ENCODE assay signal across 8 cellular contexts in the genomic region with DNA sequence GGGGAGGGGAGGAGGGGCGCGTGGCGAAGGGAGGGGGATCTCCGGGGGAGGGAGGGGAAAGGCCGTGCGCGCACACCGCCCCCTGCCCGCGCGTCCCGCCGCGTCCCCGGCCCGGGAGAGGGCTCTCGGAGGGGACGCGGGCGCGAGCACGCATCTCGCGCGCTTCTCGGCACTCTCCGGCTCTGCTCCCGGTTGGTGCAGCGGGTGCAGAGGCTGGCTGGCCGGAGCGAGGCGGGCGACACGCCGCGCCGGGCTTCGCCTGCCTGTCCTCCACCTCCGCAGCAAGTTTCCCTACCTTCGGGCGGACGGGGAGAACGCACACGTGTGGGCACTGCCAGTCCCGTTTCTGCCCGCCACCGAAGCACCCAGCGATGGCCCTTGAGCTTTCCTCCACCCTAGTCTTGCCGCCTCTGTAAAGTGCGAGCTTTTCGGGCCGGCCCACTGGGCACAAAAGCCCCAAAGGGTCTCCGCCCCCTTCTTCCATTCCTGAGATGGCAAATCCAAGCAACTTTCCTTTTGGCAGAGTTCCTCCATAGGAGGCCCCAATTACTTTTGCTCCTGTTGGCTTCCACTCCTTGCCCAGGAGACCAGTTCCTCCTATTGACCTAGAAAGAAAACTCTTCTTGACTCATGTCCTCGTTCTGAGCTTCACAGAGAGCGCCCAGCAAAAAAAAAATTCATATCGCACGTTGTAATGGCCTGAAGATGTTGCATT. TPM values are rescaled to one million over a fixed set of nuclear protein-coding genes. Genes with fewer than 3 reads are reported as not detected.
DNase-seq lines count a peak whose midpoint lies in the region; ATAC-seq and TF ChIP-seq lines count a peak whose summit lies in the region.

No MANE protein-coding gene starts in this region.

- peaks cover 20% of the 10 kb centered on the region for H3K36me3 Mint-ChIP-seq in progenitor cell of endocrine pancreas (ENCODE audit: insufficient read depth)

- peak overlapping the region; percentile 94 for H3K27ac Mint-ChIP-seq in progenitor cell of endocrine pancreas

- peaks cover 37% of the 10 kb centered on the region for H3F3A ChIP-seq in GM23248 (ENCODE audit: insufficient read depth)

- H3K36me3 ChIP-seq in GM23248 (ENCODE audit: low read depth) (peaks cover 20% of the 10 kb centered on the region; the same call in 1 of the 2 replicates), KOPT-K1 (ENCODE audit: insufficient read depth, low read length) (peaks cover 45% of the 10 kb centered on the region), heart right ventricle (peaks cover 0 to 44% (median 28%) of the 10 kb centered on the region in 9 donors), vagina (peaks cover 0 to 40% of the 10 kb centered on the region in 2 donors)

- H3K4me2 ChIP-seq in GM23248 (ENCODE audit: unreplicated experiment), result peak overlapping the region; percentile 79

- peak overlapping the region; percentile 91 for H3K9ac ChIP-seq in GM23248

- WGBS in GM23248 (ENCODE audit: low coverage in 1 of 2, low lambda C conversion rate in 2 of 2, missing lambda C conversion rate in 2 of 2), 2 experiments, result 1 to 2% methylated on average over 33 to 56 of the region's 57 CpGs
- 1 to 2% (median 1%) methylated on average over 27 to 56 of the region's 57 CpGs for WGBS in adipose tissue, 3 donors
- WGBS in heart right ventricle, 2 donors, result 1 to 2% methylated on average over 40 to 56 of the region's 57 CpGs

- H3K27ac ChIP-seq in GM23248, result peak overlapping the region; percentile 94
- peak overlapping the region; percentile 82 for H3K27ac ChIP-seq in KOPT-K1 (ENCODE audit: low read depth, low read length, poor library complexity, severe bottlenecking)
- peak overlapping the region; percentile 72 for H3K27ac ChIP-seq in adipose tissue (ENCODE audit: low read depth, low read length)
- peak overlapping the region; percentile 84 to 97 (median 94) for H3K27ac ChIP-seq in heart right ventricle
- H3K27ac ChIP-seq in vagina, result peak overlapping the region; percentile 88

- H4K20me1 ChIP-seq in GM23248 (ENCODE audit: insufficient read depth), result no peaks in the 10 kb centered on the region; the same call in 1 of the 2 replicates

- intact Hi-C loops in heart right ventricle (cut with DNase I), result no loop called here
- intact Hi-C loops in vagina (cut with DNase I), result no loop called here

- in situ Hi-C loops in G401 (cut with HindIII; ENCODE audit: low sequenced_read_pairs), result no loop called here
- in situ Hi-C loops in GM23248 (cut with MboI), result no loop called here

- H3K4me1 ChIP-seq in GM23248 (ENCODE audit: insufficient read depth), result peaks cover 32% of the 10 kb centered on the region
- peaks cover 18 to 52% (median 45%) of the 10 kb centered on the region in 9 donors for H3K4me1 ChIP-seq in heart right ventricle
- H3K4me1 ChIP-seq in vagina, result peaks cover 47% of the 10 kb centered on the region

- H3K4me1 Mint-ChIP-seq in progenitor cell of endocrine pancreas (ENCODE audit: low read depth), result peaks cover 33% of the 10 kb centered on the region

- peak overlapping the region; percentile 85 for H3K4me3 Mint-ChIP-seq in progenitor cell of endocrine pancreas (ENCODE audit: low read depth)

- no peaks in the 10 kb centered on the region for H3K9me3 Mint-ChIP-seq in progenitor cell of endocrine pancreas (ENCODE audit: low read depth)

- no peaks in the 10 kb centered on the region for H3K27me3 Mint-ChIP-seq in progenitor cell of endocrine pancreas

- H2AFZ ChIP-seq in GM23248, result peak overlapping the region; percentile 93; the same call in 1 of the 2 replicates

- peaks cover 66% of the 10 kb centered on the region for H3K79me2 ChIP-seq in GM23248 (ENCODE audit: insufficient read depth)

- TF ChIP-seq POLR2A in vagina (IDR thresholded peaks at IDR 0.05), result no peak

- H3K9me3 ChIP-seq in GM23248 (ENCODE audit: low read depth), result no peaks in the 10 kb centered on the region
- H3K9me3 ChIP-seq in KOPT-K1 (ENCODE audit: insufficient read depth, low read length, poor library complexity, severe bottlenecking), result no peaks in the 10 kb centered on the region
- H3K9me3 ChIP-seq in heart right ventricle, result no peaks in the 10 kb centered on the region
- no peaks in the 10 kb centered on the region for H3K9me3 ChIP-seq in vagina

- DNase-seq in G401 (ENCODE audit: low spot score) (peak; percentile 80), GM23248 (peak; percentile 85), SK-N-DZ (ENCODE audit: low spot score) (peak; percentile 83), heart right ventricle (peak; percentile 75 to 83), progenitor cell of endocrine pancreas (ENCODE audit: low spot score, unreplicated experiment) (peak; percentile 77), vagina (ENCODE audit: extremely low spot score in 2 of 2) (no peak)

- no peaks in the 10 kb centered on the region for H3K9me2 ChIP-seq in GM23248 (ENCODE audit: insufficient read depth)

- peak in 3 of 9 donors; percentile 20 to 37 (median 34) for TF ChIP-seq CTCF in heart right ventricle (IDR thresholded peaks at IDR 0.05)
- no peak for TF ChIP-seq CTCF in progenitor cell of endocrine pancreas (IDR thresholded peaks at IDR 0.05; ENCODE audit: unreplicated experiment)
- no peak for TF ChIP-seq CTCF in vagina (IDR thresholded peaks at IDR 0.05)

- peak; percentile 73 to 92 (median 78) for ATAC-seq in heart right ventricle

- peak overlapping the region; percentile 72 for H3K4me3 ChIP-seq in GM23248
- peak overlapping the region; percentile 43 to 88 (median 78) for H3K4me3 ChIP-seq in heart right ventricle
- peak overlapping the region; percentile 64 to 67 for H3K4me3 ChIP-seq in vagina

- no peaks in the 10 kb centered on the region for H3K27me3 ChIP-seq in GM23248 (replicated peaks; ENCODE audit: insufficient read depth)
- no peaks in the 10 kb centered on the region for H3K27me3 ChIP-seq in heart right ventricle
- H3K27me3 ChIP-seq in vagina, result no peaks in the 10 kb centered on the region

RNA-seq across cellular contexts. Expression of a gene that starts 0.4 kb away (rescaled TPM):
- total RNA-seq in G401 (2014; rRNA removed; shearing (Covaris generic)), result 2.0 and 7.2 TPM in 2 replicates
- 13.4 and 14.2 TPM in 2 replicates for total RNA-seq in GM23248 (2014; rRNA removed; shearing (Covaris generic))
- polyA plus RNA-seq in GM23248 (2016; fragmentation: Nextera tagmentation; extraction: Ambion mirVana) (6.1 and 8.6 TPM in 2 replicates), adipose tissue (100 to 1,000 TPM in 1 of 3 donors, 10 to 100 TPM in 2; 36.3 to 167 (median 91.0) TPM), heart right ventricle (10 to 100 TPM in 1 of 2 donors, 1 to 10 TPM in 1; 8.0 to 76.4 TPM)
- polyA plus RNA-seq in SK-N-DZ (2014; cell fraction: cytosol; rRNA removed), result 8.3 and 10.5 TPM in 2 replicates
- polyA plus RNA-seq in SK-N-DZ (2014; cell fraction: nucleus; rRNA removed), result 54.6 and 66.7 TPM in 2 replicates
- total RNA-seq in heart right ventricle (10 to 100 TPM in 3 of 10 donors, 1 to 10 TPM in 7; 8.3 to 15.1 (median 9.5) TPM), progenitor cell of endocrine pancreas (58.6 and 59.0 TPM in 2 replicates), vagina (44.9 TPM)

RNA-seq across cellular contexts. Expression of a gene that starts 0.6 kb away (rescaled TPM):
- 12.1 and 19.4 TPM in 2 replicates for total RNA-seq in G401 (2014; rRNA removed; shearing (Covaris generic))
- total RNA-seq in GM23248 (2014; rRNA removed; shearing (Covaris generic)), result 5.1 and 6.5 TPM in 2 replicates
- polyA plus RNA-seq in GM23248 (2016; fragmentation: Nextera tagmentation; extraction: Ambion mirVana), result 2.8 and 3.9 TPM in 2 replicates
- 15.1 and 20.2 TPM in 2 replicates for polyA plus RNA-seq in SK-N-DZ (2014; cell fraction: cytosol; rRNA removed)
- polyA plus RNA-seq in SK-N-DZ (2014; cell fraction: nucleus; rRNA removed), result 30.2 and 38.9 TPM in 2 replicates
- polyA plus RNA-seq in adipose tissue, result 1 to 10 TPM; 6.3 to 9.2 (median 9.1) TPM
- 10 to 100 TPM; 13.8 to 28.9 (median 20.4) TPM for total RNA-seq in heart right ventricle
- polyA plus RNA-seq in heart right ventricle, result 1 to 10 TPM; 2.7 to 8.2 TPM
- total RNA-seq in progenitor cell of endocrine pancreas, result 75.7 and 78.8 TPM in 2 replicates
- total RNA-seq in vagina, result 12.8 TPM

RNA-seq across cellular contexts. Expression of a gene that starts 26.0 kb away (rescaled TPM):
- 0.41 and 0.49 TPM in 2 replicates for total RNA-seq in G401 (2014; rRNA removed; shearing (Covaris generic))
- 1.4 and 2.4 TPM in 2 replicates for total RNA-seq in GM23248 (2014; rRNA removed; shearing (Covaris generic))
- polyA plus RNA-seq in GM23248 (2016; fragmentation: Nextera tagmentation; extraction: Ambion mirVana) (0.84 and 1.2 TPM in 2 replicates), adipose tissue (1 to 10 TPM; 1.9 to 3.0 (median 2.3) TPM), heart right ventricle (under 1 TPM; 0.55 to 0.73 TPM)
- polyA plus RNA-seq in SK-N-DZ (2014; cell fraction: cytosol; rRNA removed), result 0.14 TPM in 1 of 2 replicates, not detected in the other
- not detected in 2 replicates for polyA plus RNA-seq in SK-N-DZ (2014; cell fraction: nucleus; rRNA removed)
- total RNA-seq in heart right ventricle (1 to 10 TPM in 7 of 10 donors, under 1 TPM in 3; 0.56 to 8.4 (median 1.1) TPM), progenitor cell of endocrine pancreas (0.29 and 0.93 TPM in 2 replicates), vagina (3.7 TPM)

RNA-seq across cellular contexts. Expression of a gene that starts 50.9 kb away (rescaled TPM):
- total RNA-seq in G401 (2014; rRNA removed; shearing (Covaris generic)), result 48.6 and 58.9 TPM in 2 replicates
- total RNA-seq in GM23248 (2014; rRNA removed; shearing (Covaris generic)), result 75.3 and 76.6 TPM in 2 replicates
- 116 and 118 TPM in 2 replicates for polyA plus RNA-seq in GM23248 (2016; fragmentation: Nextera tagmentation; extraction: Ambion mirVana)
- polyA plus RNA-seq in SK-N-DZ (2014; cell fraction: cytosol; rRNA removed), result 0.35 and 2.0 TPM in 2 replicates
- polyA plus RNA-seq in SK-N-DZ (2014; cell fraction: nucleus; rRNA removed), result 1.9 and 2.2 TPM in 2 replicates
- 10 to 100 TPM in 1 of 3 donors, 1 to 10 TPM in 2; 4.5 to 31.0 (median 9.4) TPM for polyA plus RNA-seq in adipose tissue
- total RNA-seq in heart right ventricle, result 10 to 100 TPM in 8 of 10 donors, 1 to 10 TPM in 2; 7.0 to 21.7 (median 13.9) TPM
- 10 to 100 TPM in 1 of 2 donors, 1 to 10 TPM in 1; 7.8 to 11.7 TPM for polyA plus RNA-seq in heart right ventricle
- total RNA-seq in progenitor cell of endocrine pancreas, result 4.9 and 5.2 TPM in 2 replicates
- total RNA-seq in vagina, result 79.1 TPM

Comparison
In these comparisons a context has a peak if more than half of its experiments do, and no peak if none do; other contexts are left out.
1. DNase-seq: peak in G401 (single experiment), GM23248 (single experiment), SK-N-DZ (single experiment), heart right ventricle (2 of 2) and progenitor cell of endocrine pancreas (single experiment); none in vagina (0 of 2).
2. Peak in every context shown above with its lines, with median percentiles within 50 percentile points of each other: H3K27ac ChIP-seq and H3K4me3 ChIP-seq.